ENCODE assay signal across 1 cellular context in the genomic region with DNA sequence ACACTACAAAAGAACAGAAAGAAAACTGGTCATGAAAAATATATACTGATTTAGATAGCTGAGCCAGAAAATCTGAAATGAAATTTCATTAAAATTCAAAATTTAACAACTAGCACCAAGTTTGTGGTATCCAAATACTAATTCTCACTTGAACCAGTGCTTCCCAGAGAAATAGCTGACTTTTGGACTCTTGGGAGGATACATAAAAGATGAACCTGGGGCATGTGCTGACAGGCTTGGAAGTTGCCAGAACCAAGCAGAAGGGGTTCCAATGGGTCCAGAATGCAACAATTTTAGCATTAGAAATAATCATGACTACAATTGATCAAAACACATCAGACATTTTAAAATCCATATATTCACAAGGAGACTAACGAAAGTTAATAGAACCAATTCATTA.
TF ChIP-seq lines count a peak whose summit lies in the region.

No MANE protein-coding gene starts in this region.

TF ChIP-seq in HepG2, 621 proteins besides CTCF, POLR2A, EP300 and RAD21 (continued from another document):
- no peak for TF ChIP-seq ZNF142 (CRISPR knock-in tag; IDR thresholded peaks at IDR 0.05)
- no peak for TF ChIP-seq ZBTB34 (CRISPR knock-in tag; IDR thresholded peaks at IDR 0.05)
- no peak for TF ChIP-seq ATM (IDR thresholded peaks at IDR 0.05; ENCODE audit: borderline replicate concordance)
- TF ChIP-seq, protein P1, sequence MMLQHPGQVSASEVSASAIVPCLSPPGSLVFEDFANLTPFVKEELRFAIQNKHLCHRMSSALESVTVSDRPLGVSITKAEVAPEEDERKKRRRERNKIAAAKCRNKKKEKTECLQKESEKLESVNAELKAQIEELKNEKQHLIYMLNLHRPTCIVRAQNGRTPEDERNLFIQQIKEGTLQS (CRISPR knock-in tag; IDR thresholded peaks at IDR 0.05): no peak
- no peak for TF ChIP-seq SPEN (CRISPR knock-in tag; IDR thresholded peaks at IDR 0.05; ENCODE audit: low read depth)
- no peak for TF ChIP-seq ZBTB42 (CRISPR knock-in tag; IDR thresholded peaks at IDR 0.05)
- no peak for TF ChIP-seq SIX4 (CRISPR knock-in tag; IDR thresholded peaks at IDR 0.05)
- TF ChIP-seq SP140L (CRISPR knock-in tag; IDR thresholded peaks at IDR 0.05; ENCODE audit: borderline replicate concordance): no peak
- no peak for TF ChIP-seq HINFP (CRISPR knock-in tag; IDR thresholded peaks at IDR 0.05; ENCODE audit: low read depth)
- no peak for TF ChIP-seq ZNF232 (CRISPR knock-in tag; IDR thresholded peaks at IDR 0.05; ENCODE audit: borderline replicate concordance)
